Comparison of ENCODE assay signal across 3 cellular contexts in the genomic region with DNA sequence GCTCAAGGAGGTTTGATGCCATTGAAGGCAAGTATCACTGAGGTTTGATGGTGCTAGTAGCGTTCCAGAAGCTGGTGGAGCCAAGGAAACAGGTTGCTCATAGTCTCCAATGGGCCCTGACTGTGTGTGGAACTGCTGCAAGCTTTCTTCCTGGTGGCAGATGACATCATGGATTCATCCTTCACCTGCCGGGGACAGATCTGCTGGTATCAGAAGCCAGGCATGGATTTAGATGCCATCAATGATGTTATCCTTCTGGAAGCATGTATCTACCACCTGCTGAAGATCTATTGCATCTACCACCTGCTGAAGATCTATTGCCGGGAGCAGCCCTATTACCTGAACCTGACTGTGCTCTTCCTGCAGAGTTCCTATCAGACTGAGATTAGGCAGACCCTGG.
"Had no signal": no experiment of that assay in that cellular context is flagged by ENCODE, and none has a peak within 500 bp of the region (broad histone marks: within the 10 kb centered on the region; RNA-seq: fewer than 3 reads in every experiment).

No MANE protein-coding gene starts in this region.

- DNase-seq: GDM1, GF-D8 had no signal

- H3K4me3 ChIP-seq: GM12878 had no signal
